8 cellular contexts compared by ENCODE assay signal in the genomic region with DNA sequence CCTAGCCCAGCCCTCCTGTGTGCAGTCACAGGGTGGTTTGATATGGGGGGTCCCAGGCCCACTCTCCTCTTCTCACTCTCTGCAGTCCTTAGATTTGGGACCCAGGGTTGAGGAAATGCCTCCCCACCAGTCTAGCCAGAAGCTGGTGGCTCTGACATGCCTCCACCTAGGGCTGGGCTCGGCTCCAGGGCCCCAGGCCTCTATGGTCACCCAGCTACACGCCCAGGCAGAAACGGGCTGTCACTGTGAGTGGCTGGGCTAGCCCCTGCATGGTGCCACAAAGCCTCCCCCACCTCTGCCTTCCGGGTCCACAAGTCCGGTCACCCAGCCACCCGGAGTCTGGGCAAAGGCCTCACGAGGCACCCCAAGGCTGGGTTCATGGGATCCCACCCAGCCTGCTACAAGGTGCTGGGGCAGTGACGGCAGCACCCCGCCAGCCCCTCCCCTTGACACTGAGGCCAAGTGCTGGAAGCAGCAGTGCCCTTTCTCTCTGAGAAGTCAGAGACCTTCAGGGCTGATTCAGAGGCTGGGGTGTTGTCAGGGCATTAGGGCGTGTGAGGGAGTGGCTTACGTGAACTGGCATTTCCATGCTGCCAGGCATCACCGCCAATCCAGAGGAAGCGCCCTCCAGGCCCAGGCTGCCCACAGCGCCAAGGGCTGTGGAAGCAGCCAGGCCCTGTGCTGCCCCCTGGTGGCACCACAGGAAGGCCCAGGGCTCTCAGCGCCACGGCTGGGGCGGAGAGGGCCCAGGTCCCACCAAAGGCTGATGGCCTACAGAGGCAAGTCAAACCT. TPM values are rescaled to one million over a fixed set of nuclear protein-coding genes. Genes with fewer than 3 reads are reported as not detected.
DNase-seq lines count a peak whose midpoint lies in the region; ATAC-seq and TF ChIP-seq lines count a peak whose summit lies in the region.

No MANE protein-coding gene starts in this region.

- peaks cover 23% of the 10 kb centered on the region for H3K36me3 Mint-ChIP-seq in T-helper 2 cell treated with Interferon-gamma antibody and Interleukin-4, amounts not matched to agents 5 μg/mL and 100 μg/mL, for 36 hours (ENCODE audit: low read depth)

- peaks cover 0 to 54% of the 10 kb centered on the region in 2 donors for H3K4me1 ChIP-seq in right atrium auricular region
- no peaks in the 10 kb centered on the region for H3K4me1 ChIP-seq in urinary bladder (ENCODE audit: insufficient read depth)

- DNase-seq in AG08396 (ENCODE audit: low spot score) (peak; percentile 96), NCI-H146 treated with DMSO at 0.1 percent for 48 hours (lab: John Stamatoyannopoulos, UW; ENCODE audit: unreplicated experiment) (peak; percentile 50), anterior cingulate cortex (lab: John Stamatoyannopoulos, UW) (peak in 54 of 58 donors; percentile 23 to 85 (median 72)), right atrium auricular region (ENCODE audit: low spot score) (peak; percentile 91), pulmonary artery endothelial cell (ENCODE audit: low read depth, low spot score) (peak; percentile 54)
- DNase-seq in T-helper 2 cell treated with Interferon-gamma antibody and Interleukin-4, amounts not matched to agents 5 μg/mL and 100 μg/mL, for 36 hours (ENCODE audit: low spot score), result peak; percentile 92

- TF ChIP-seq CTCF in right atrium auricular region (IDR thresholded peaks at IDR 0.05), result peak; percentile 93 to 99

- H3K27me3 Mint-ChIP-seq in T-helper 2 cell treated with Interferon-gamma antibody and Interleukin-4, amounts not matched to agents 5 μg/mL and 100 μg/mL, for 36 hours (ENCODE audit: low read depth), result peaks cover 3% of the 10 kb centered on the region

- H3K9me3 ChIP-seq in right atrium auricular region, result no peaks in the 10 kb centered on the region

- WGBS in urinary bladder, result 15% methylated on average over 17 of the region's 17 CpGs

- H3K27ac ChIP-seq in right atrium auricular region (peak overlapping the region; percentile 99), urinary bladder (ENCODE audit: low read depth) (peak overlapping the region; percentile 90)

- peaks cover 23% of the 10 kb centered on the region for H3K36me3 ChIP-seq in right atrium auricular region
- no peaks in the 10 kb centered on the region for H3K36me3 ChIP-seq in urinary bladder (ENCODE audit: insufficient read depth)

- H3K4me3 Mint-ChIP-seq in T-helper 2 cell treated with Interferon-gamma antibody and Interleukin-4, amounts not matched to agents 5 μg/mL and 100 μg/mL, for 36 hours, result peak overlapping the region; percentile 94

- H3K27me3 ChIP-seq in right atrium auricular region, result no peaks in the 10 kb centered on the region

- peaks cover 37% of the 10 kb centered on the region for H3K4me1 Mint-ChIP-seq in T-helper 2 cell treated with Interferon-gamma antibody and Interleukin-4, amounts not matched to agents 5 μg/mL and 100 μg/mL, for 36 hours (ENCODE audit: low read depth)

- H3K9me3 Mint-ChIP-seq in T-helper 2 cell treated with Interferon-gamma antibody and Interleukin-4, amounts not matched to agents 5 μg/mL and 100 μg/mL, for 36 hours, result no peaks in the 10 kb centered on the region

- ATAC-seq in GM21360 (IDR thresholded peaks at IDR 0.05; ENCODE audit: unreplicated experiment), result peak; percentile 23

- peak overlapping the region; percentile 95 for H3K27ac Mint-ChIP-seq in T-helper 2 cell treated with Interferon-gamma antibody and Interleukin-4, amounts not matched to agents 5 μg/mL and 100 μg/mL, for 36 hours

- H3K4me3 ChIP-seq in right atrium auricular region (peak overlapping the region; percentile 74 to 77), urinary bladder (ENCODE audit: low read depth, low read length) (no peak overlapping the region)

RNA-seq across cellular contexts. Expression of a gene that starts 0.6 kb away (rescaled TPM):
- total RNA-seq in right atrium auricular region, result 10 to 100 TPM; 10.7 to 30.7 TPM
- total RNA-seq in pulmonary artery endothelial cell, result 15.5 and 16.4 TPM in 2 replicates
- 12.6 TPM for total RNA-seq in urinary bladder
- 18.5 TPM for polyA plus RNA-seq in urinary bladder

RNA-seq across cellular contexts. Expression of a gene that starts 2.2 kb away (rescaled TPM):
- total RNA-seq in right atrium auricular region, result 10 to 100 TPM; 49.1 to 70.0 TPM
- total RNA-seq in pulmonary artery endothelial cell, result 14.8 and 23.0 TPM in 2 replicates
- 5.9 TPM for total RNA-seq in urinary bladder
- polyA plus RNA-seq in urinary bladder, result 75.8 TPM

RNA-seq across cellular contexts. Expression of a gene that starts 17.4 kb away (rescaled TPM):
- total RNA-seq in right atrium auricular region (not detected), pulmonary artery endothelial cell (not detected in 2 replicates), urinary bladder (not detected)
- not detected for polyA plus RNA-seq in urinary bladder

RNA-seq across cellular contexts. Expression of a gene that starts 23.0 kb away (rescaled TPM):
- total RNA-seq in right atrium auricular region, result 10 to 100 TPM; 49.2 to 78.0 TPM
- 77.2 and 91.2 TPM in 2 replicates for total RNA-seq in pulmonary artery endothelial cell
- 42.9 TPM for total RNA-seq in urinary bladder
- polyA plus RNA-seq in urinary bladder, result 135 TPM

RNA-seq across cellular contexts. Expression of a gene that starts 36.8 kb away (rescaled TPM):
- total RNA-seq in right atrium auricular region (100 to 1,000 TPM in 1 of 2 donors, 10 to 100 TPM in 1; 74.4 to 140 TPM), pulmonary artery endothelial cell (14.4 and 15.7 TPM in 2 replicates), urinary bladder (20.4 TPM)
- polyA plus RNA-seq in urinary bladder, result 80.2 TPM
